Comparison of ENCODE assay signal across 1 cellular context in the genomic region with DNA sequence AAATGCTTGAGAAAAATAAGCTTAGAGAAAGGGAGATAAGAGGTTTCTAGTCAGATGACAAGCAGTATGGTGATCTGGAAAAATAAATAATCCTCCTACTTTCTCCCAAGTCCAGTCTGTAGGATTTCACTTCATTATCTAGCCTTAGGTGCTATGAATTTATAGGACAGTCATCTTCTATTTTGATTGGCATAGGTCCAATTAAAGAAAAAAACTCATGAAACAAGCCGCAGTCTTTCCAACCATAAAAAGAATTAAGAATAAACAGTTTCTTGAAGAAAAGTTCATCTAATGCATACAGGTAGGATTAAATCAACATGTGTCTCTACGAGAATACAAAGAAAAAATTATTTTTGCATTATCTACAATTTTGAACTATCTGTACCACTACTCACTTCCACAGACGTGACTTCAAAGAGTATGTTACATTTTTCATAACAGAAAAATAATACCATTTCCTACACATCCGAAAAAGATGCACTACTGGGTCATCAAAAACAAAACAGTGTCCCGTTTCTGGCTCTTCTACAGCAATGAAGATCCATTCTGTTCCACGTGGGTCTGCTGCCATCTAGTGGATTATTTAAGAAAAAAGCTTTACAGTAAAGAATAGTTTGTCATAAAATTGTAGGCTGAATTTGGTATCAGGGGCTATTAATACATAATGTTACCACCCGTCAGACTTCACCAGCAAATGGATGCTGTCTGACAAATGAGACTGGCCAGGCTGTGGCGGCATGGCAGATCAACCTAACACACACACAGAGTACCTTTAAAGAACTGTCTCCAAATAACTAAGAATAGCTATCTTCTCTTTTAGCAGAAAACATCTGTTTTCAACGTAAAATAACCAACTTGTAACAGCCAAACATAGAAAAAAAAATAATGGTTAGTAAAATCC.
TF ChIP-seq lines count a peak whose summit lies in the region.

No MANE protein-coding gene starts in this region.

TF ChIP-seq in IMR-90, 13 proteins besides CTCF, POLR2A, EP300 and RAD21:
- TF ChIP-seq RFX5 (IDR thresholded peaks at IDR 0.05; ENCODE audit: low read depth, low read length): no peak
- peak; percentile 39; the same call in 1 of the 2 replicates for TF ChIP-seq BHLHE40 (IDR thresholded peaks at IDR 0.05; ENCODE audit: low read depth, low read length)
- peak; percentile 93 for TF ChIP-seq SMC3 (IDR thresholded peaks at IDR 0.05; ENCODE audit: low read depth, low read length)
TF ChIP-seq in IMR-90: peak in this region for 2.
